1 cellular context compared by ENCODE assay signal in genomic region chr22:37165940-37166674, GRCh38.
TF ChIP-seq lines count a peak whose summit lies in the region.

No MANE protein-coding gene starts in this region.

TF ChIP-seq in HCT116, 20 proteins besides CTCF, POLR2A, EP300 and RAD21 (continued from another document):
- TF ChIP-seq ZBTB33 (IDR thresholded peaks at IDR 0.05; ENCODE audit: extremely low read depth, insufficient replicate concordance, low read length) (no peak), JUND (IDR thresholded peaks at IDR 0.05) (no peak), POLR2AphosphoS5 (IDR thresholded peaks at IDR 0.05; ENCODE audit: low read depth, low read length) (no peak), EZH2 (IDR thresholded peaks at IDR 0.05) (no peak), ZFX (IDR thresholded peaks at IDR 0.05) (no peak), CEBPB (IDR thresholded peaks at IDR 0.05; ENCODE audit: low read depth) (no peak), EZH2phosphoT487 (IDR thresholded peaks at IDR 0.05; ENCODE audit: borderline replicate concordance) (no peak), YY1 (IDR thresholded peaks at IDR 0.05; ENCODE audit: extremely low read depth, insufficient replicate concordance, low read depth, low read length) (no peak), ATF3 (IDR thresholded peaks at IDR 0.05) (no peak), CBX3 (IDR thresholded peaks at IDR 0.05; ENCODE audit: low read depth) (no peak), FOSL1 (IDR thresholded peaks at IDR 0.05; ENCODE audit: low read depth) (no peak), EGR1 (IDR thresholded peaks at IDR 0.05; ENCODE audit: low read depth) (no peak), TCF7L2 (IDR thresholded peaks at IDR 0.05; ENCODE audit: borderline replicate concordance, extremely low read depth, insufficient read depth, insufficient read length) (no peak)
TF ChIP-seq in HCT116: peak in this region for 0.
